Comparison of ENCODE assay signal across 26 cellular contexts in genomic region chr5:34488984-34489383, GRCh38.
DNase-seq lines count a peak whose midpoint lies in the region; ATAC-seq, FAIRE-seq and TF ChIP-seq lines count a peak whose summit lies in the region.
"Had no signal": no experiment of that assay in that cellular context is flagged by ENCODE, and none has a peak within 500 bp of the region (broad histone marks: within the 10 kb centered on the region; RNA-seq: fewer than 3 reads in every experiment).

No MANE protein-coding gene starts in this region.

- H3K79me2 ChIP-seq in H9 (ENCODE audit: insufficient read depth, low read length) (no peaks in the 10 kb centered on the region), PC-3 (ENCODE audit: low read length) (no peaks in the 10 kb centered on the region)

- DNase-seq in H9 (peak; percentile 16), PC-3 (peak; percentile 55), progenitor cell of endocrine pancreas (ENCODE audit: low spot score, unreplicated experiment) (no peak), frontal cortex (ENCODE audit: low spot score in 2 of 2) (no peak), lower leg skin (ENCODE audit: low spot score in 2 of 2) (no peak), NCI-H446 (lab: John Stamatoyannopoulos, UW) (no peak), NCI-H2227 treated with DMSO at 0.1 percent for 48 hours (lab: John Stamatoyannopoulos, UW) (no peak)
- DNase-seq: activated CD4-positive, alpha-beta T cell treated with anti-CD3 and anti-CD28 coated beads for 4 hours; activated naive CD4-positive, alpha-beta T cell treated with anti-CD3 and anti-CD28 coated beads, Interleukin-2, amount 10 ng/mL, durations not matched to agents 7 days and 5 days; activated T-cell treated with anti-CD3 and anti-CD28 coated beads, Interleukin-2, amount 50 U/mL, for 72 hours; anterior cingulate cortex; CD4-positive, alpha-beta T cell; cerebellar nuclear complex; DMS 273 treated with DMSO at 0.1 percent for 48 hours; erythroblast; KG1; kidney; naive thymus-derived CD4-positive, alpha-beta T cell; NCI-H1694 treated with DMSO at 0.1 percent for 48 hours; stimulated activated CD4-positive, alpha-beta T cell treated with anti-CD3 and anti-CD28 coated beads, Interleukin-2, amount 100 ng/mL, for 24 hours; T-helper 1 cell had no signal

- H4K8ac ChIP-seq in H9 (replicated peaks; ENCODE audit: insufficient read length, low read depth, low read length) = no peak overlapping the region

- H4K91ac ChIP-seq in H9 (ENCODE audit: insufficient read length, low read depth, low read length) = no peak overlapping the region

- H3K4me3 ChIP-seq in PC-3 (ENCODE audit: low read length) = no peak overlapping the region
- H3K4me3 ChIP-seq in lower leg skin (ENCODE audit: low read depth, poor library complexity, severe bottlenecking) = no peak overlapping the region
- H3K4me3 ChIP-seq: SJSA1 had no signal

- H2BK15ac ChIP-seq in H9 (ENCODE audit: low read depth, low read length) = no peak overlapping the region

- POLR2A ChIA-PET in PC-3 (lab: Charles Lee; ENCODE audit: unreplicated experiment) = interaction anchor here (0.6 kb wide), 1 partner anchor 31 kb away, joined by 8 read pairs; no protein-coding TSS in a partner anchor

- no peak overlapping the region for H3T11ph ChIP-seq in H9 (ENCODE audit: low read length)

- CTCF ChIA-PET in PC-3 (lab: Charles Lee) = interaction anchor here (0.6 to 0.7 kb wide), 3 partner anchors 31 to 412 kb away, joined by 3 to 5 read pairs (median 3); no protein-coding TSS in a partner anchor

- no peak overlapping the region for H3K23ac ChIP-seq in H9 (ENCODE audit: insufficient read length, low read depth, low read length)

- H3K27ac ChIP-seq in H9 (ENCODE audit: insufficient read length, low read depth, low read length) = no peak overlapping the region
- H3K27ac ChIP-seq in PC-3 (ENCODE audit: low read length) = peak overlapping the region; percentile 66
- H3K27ac ChIP-seq: SJSA1 had no signal

- H3K23me2 ChIP-seq in H9 (ENCODE audit: insufficient read length, low read depth, low read length, poor library complexity, severe bottlenecking) = no peaks in the 10 kb centered on the region

- no peak overlapping the region for H3K4ac ChIP-seq in H9 (ENCODE audit: low read depth, low read length)

- H4K5ac ChIP-seq in H9 (ENCODE audit: insufficient read length, low read depth, low read length) = no peak overlapping the region

- H4K20me1 ChIP-seq in H9 (ENCODE audit: control insufficient read depth, insufficient read depth, insufficient read length) (no peaks in the 10 kb centered on the region), PC-3 (ENCODE audit: low read length) (no peaks in the 10 kb centered on the region)

- ATAC-seq in PC-3 (no peak), esophagus mucosa (peak; percentile 59)
- ATAC-seq: activated T-cell treated with anti-CD3 and anti-CD28 coated beads, Interleukin-2, amount 50 U/mL, for 72 hours; naive thymus-derived CD4-positive, alpha-beta T cell; Panc1; stimulated activated memory B cell treated with anti-CD40 and anti-IgM and Interleukin-4, amounts not matched to agents 10 μg/mL and 1 μg/mL and 100 μg/mL, for 72 hours had no signal

- H2BK120ac ChIP-seq in H9 (ENCODE audit: low read depth, low read length, poor library complexity, severe bottlenecking) = no peak overlapping the region

- H2BK12ac ChIP-seq in H9 (ENCODE audit: insufficient read length, low read depth, low read length) = no peak overlapping the region

- H3K27me3 Mint-ChIP-seq in H9 (ENCODE audit: low read depth) = no peaks in the 10 kb centered on the region
- H3K27me3 Mint-ChIP-seq in progenitor cell of endocrine pancreas = no peaks in the 10 kb centered on the region

- H3K4me3 Mint-ChIP-seq in H9 (no peak overlapping the region), progenitor cell of endocrine pancreas (ENCODE audit: low read depth) (no peak overlapping the region)
- H3K4me3 Mint-ChIP-seq: activated naive CD4-positive, alpha-beta T cell treated with anti-CD3 and anti-CD28 coated beads, Interleukin-2, amount 10 ng/mL, durations not matched to agents 7 days and 5 days; activated T-cell treated with anti-CD3 and anti-CD28 coated beads, Interleukin-2, amount 50 U/mL, for 72 hours; CD4-positive, alpha-beta T cell; memory B cell; naive thymus-derived CD4-positive, alpha-beta T cell; stimulated activated memory B cell treated with anti-CD40 and anti-IgM and Interleukin-4, amounts not matched to agents 10 μg/mL and 1 μg/mL and 100 μg/mL, for 72 hours had no signal

- H3K9ac ChIP-seq in H9 (ENCODE audit: extremely low read depth, insufficient read length, low read length) (no peak overlapping the region), PC-3 (ENCODE audit: low read length) (peak overlapping the region; percentile 54; the same call in 1 of the 2 replicates)

- no peak overlapping the region for H3K4me2 ChIP-seq in H9 (ENCODE audit: insufficient read depth, insufficient read length, low read length)
- peak overlapping the region; percentile 42 for H3K4me2 ChIP-seq in PC-3 (ENCODE audit: low read length)

- WGBS in H9 (ENCODE audit: extremely low coverage, insufficient read length, low lambda C conversion rate) = no CpG with 5 or more reads among the region's 4 CpGs
- whole genome bisulfite sequencing in lower leg skin, 2 donors = 37 to 55% methylated on average over 3 to 4 of the region's 4 CpGs

- H3K4me1 Mint-ChIP-seq in H9 (peaks cover 46 to 58% of the 10 kb centered on the region in 2 experiments), progenitor cell of endocrine pancreas (ENCODE audit: low read depth) (peaks cover 65% of the 10 kb centered on the region)
- H3K4me1 Mint-ChIP-seq: activated naive CD4-positive, alpha-beta T cell treated with anti-CD3 and anti-CD28 coated beads, Interleukin-2, amount 10 ng/mL, durations not matched to agents 7 days and 5 days; stimulated activated memory B cell treated with anti-CD40 and anti-IgM and Interleukin-4, amounts not matched to agents 10 μg/mL and 1 μg/mL and 100 μg/mL, for 72 hours had no signal

- H3K18ac ChIP-seq in H9 (ENCODE audit: insufficient read length, low read depth, low read length) = no peak overlapping the region

- H3K9me2 ChIP-seq in PC-3 (replicated peaks; ENCODE audit: low read length) = no peaks in the 10 kb centered on the region

- H3K14ac ChIP-seq in H9 (ENCODE audit: insufficient read depth, low read length) = no peak overlapping the region

- H3K36me3 Mint-ChIP-seq in H9 (ENCODE audit: insufficient read depth in 1 of 3, low read depth in 3 of 3) (peaks cover 0 to 3% (median 0%) of the 10 kb centered on the region in 3 experiments; a peak in 1 of 7 replicates), progenitor cell of endocrine pancreas (ENCODE audit: insufficient read depth) (no peaks in the 10 kb centered on the region)
- H3K36me3 Mint-ChIP-seq: activated naive CD4-positive, alpha-beta T cell treated with anti-CD3 and anti-CD28 coated beads, Interleukin-2, amount 10 ng/mL, durations not matched to agents 7 days and 5 days; memory B cell; naive thymus-derived CD4-positive, alpha-beta T cell; stimulated activated memory B cell treated with anti-CD40 and anti-IgM and Interleukin-4, amounts not matched to agents 10 μg/mL and 1 μg/mL and 100 μg/mL, for 72 hours had no signal

- H3K9me3 Mint-ChIP-seq in H9 (peaks cover 0 to 2% of the 10 kb centered on the region in 2 experiments; a peak in 1 of 5 replicates), progenitor cell of endocrine pancreas (ENCODE audit: low read depth) (no peaks in the 10 kb centered on the region)
- H3K9me3 Mint-ChIP-seq: activated naive CD4-positive, alpha-beta T cell treated with anti-CD3 and anti-CD28 coated beads, Interleukin-2, amount 10 ng/mL, durations not matched to agents 7 days and 5 days; CD4-positive, alpha-beta T cell; memory B cell; naive thymus-derived CD4-positive, alpha-beta T cell had no signal

- H3K27me3 ChIP-seq in H9 (ENCODE audit: insufficient read depth, low read length) = no peaks in the 10 kb centered on the region
- no peaks in the 10 kb centered on the region for H3K27me3 ChIP-seq in PC-3 (ENCODE audit: low read length)
- H3K27me3 ChIP-seq: SJSA1 had no signal

- FAIRE-seq in frontal cortex (lab: Jason Lieb, UNC) = no peak

- no peaks in the 10 kb centered on the region for H3K79me1 ChIP-seq in H9 (ENCODE audit: insufficient read depth, low read depth, low read length, poor library complexity, severe bottlenecking)

- H2AFZ ChIP-seq in H9 (ENCODE audit: low read length) = no peak overlapping the region
- H2AFZ ChIP-seq in PC-3 (ENCODE audit: low read length) = no peak overlapping the region

- H3F3A ChIP-seq in PC-3 (ENCODE audit: low read length, unreplicated experiment) = peaks cover 9% of the 10 kb centered on the region

- no peak overlapping the region for H3K56ac ChIP-seq in H9 (ENCODE audit: insufficient read length, low read depth, low read length)

- intact Hi-C loops in PC-3 (cut with micrococcal nuclease) = loop anchor here (5.0 kb wide), 3 partner anchors 263 to 513 kb away; partner anchors contain the start of gene TTC23L
- intact Hi-C loops in lower leg skin (cut with DNase I; ENCODE audit: low total_unique reads) = loop anchor here (5.0 kb wide), 1 partner anchor 408 kb away; no protein-coding TSS in a partner anchor

- H2BK20ac ChIP-seq in H9 (ENCODE audit: low read depth, low read length, poor library complexity, severe bottlenecking) = no peak overlapping the region

- TF ChIP-seq CTCF in H9 (conservative IDR thresholded peaks at IDR 0.05) (no peak), PC-3 (conservative IDR thresholded peaks at IDR 0.05; ENCODE audit: low read depth, low read length) (no peak), progenitor cell of endocrine pancreas (IDR thresholded peaks at IDR 0.05; ENCODE audit: unreplicated experiment) (no peak), lower leg skin (IDR thresholded peaks at IDR 0.05) (no peak)

- no peak overlapping the region for H2BK5ac ChIP-seq in H9 (ENCODE audit: insufficient read length, low read length)

- no peak for TF ChIP-seq POLR2A in lower leg skin (IDR thresholded peaks at IDR 0.05)

- H3K36me3 ChIP-seq in PC-3 (ENCODE audit: low read depth, low read length) = no peaks in the 10 kb centered on the region
- H3K36me3 ChIP-seq: SJSA1 had no signal

- H3K27ac Mint-ChIP-seq in H9 = 0 out of 7 replicates have a peak overlapping the region, but pooled peaks of 1 of the 3 experiments have one; percentile 50
- H3K27ac Mint-ChIP-seq in progenitor cell of endocrine pancreas = peak overlapping the region; percentile 84
- H3K27ac Mint-ChIP-seq: activated naive CD4-positive, alpha-beta T cell treated with anti-CD3 and anti-CD28 coated beads, Interleukin-2, amount 10 ng/mL, durations not matched to agents 7 days and 5 days; activated T-cell treated with anti-CD3 and anti-CD28 coated beads, Interleukin-2, amount 50 U/mL, for 72 hours; CD4-positive, alpha-beta T cell; memory B cell; naive thymus-derived CD4-positive, alpha-beta T cell; stimulated activated memory B cell treated with anti-CD40 and anti-IgM and Interleukin-4, amounts not matched to agents 10 μg/mL and 1 μg/mL and 100 μg/mL, for 72 hours had no signal

- H3K4me1 ChIP-seq in H9 (ENCODE audit: insufficient read depth, low read length) (peaks cover 12% of the 10 kb centered on the region; the same call in 1 of the 2 replicates), PC-3 (ENCODE audit: insufficient read depth, low read length) (peaks cover 52% of the 10 kb centered on the region)

- BruUV-seq in PC-3 (replicated peaks; lab: Mats Ljungman, UMichigan) = no TSS peak

- H2AK5ac ChIP-seq in H9 (ENCODE audit: insufficient read length, low read length) = no peak overlapping the region

- H3K9me3 ChIP-seq in H9 (ENCODE audit: control insufficient read depth, low read depth, low read length) = no peaks in the 10 kb centered on the region
- no peaks in the 10 kb centered on the region for H3K9me3 ChIP-seq in PC-3 (ENCODE audit: low read length)
- H3K9me3 ChIP-seq: SJSA1 had no signal

Comparison
In these comparisons a context has a peak if more than half of its experiments do, and no peak if none do; other contexts are left out.
1. DNase-seq: peak in H9 (single experiment) and PC-3 (single experiment); none in progenitor cell of endocrine pancreas (single experiment), frontal cortex (0 of 2), lower leg skin (0 of 2), NCI-H446 (0 of 2) and NCI-H2227 treated with DMSO at 0.1 percent for 48 hours (single experiment).